Comparison of ENCODE assay signal across 19 cellular contexts in the genomic region with DNA sequence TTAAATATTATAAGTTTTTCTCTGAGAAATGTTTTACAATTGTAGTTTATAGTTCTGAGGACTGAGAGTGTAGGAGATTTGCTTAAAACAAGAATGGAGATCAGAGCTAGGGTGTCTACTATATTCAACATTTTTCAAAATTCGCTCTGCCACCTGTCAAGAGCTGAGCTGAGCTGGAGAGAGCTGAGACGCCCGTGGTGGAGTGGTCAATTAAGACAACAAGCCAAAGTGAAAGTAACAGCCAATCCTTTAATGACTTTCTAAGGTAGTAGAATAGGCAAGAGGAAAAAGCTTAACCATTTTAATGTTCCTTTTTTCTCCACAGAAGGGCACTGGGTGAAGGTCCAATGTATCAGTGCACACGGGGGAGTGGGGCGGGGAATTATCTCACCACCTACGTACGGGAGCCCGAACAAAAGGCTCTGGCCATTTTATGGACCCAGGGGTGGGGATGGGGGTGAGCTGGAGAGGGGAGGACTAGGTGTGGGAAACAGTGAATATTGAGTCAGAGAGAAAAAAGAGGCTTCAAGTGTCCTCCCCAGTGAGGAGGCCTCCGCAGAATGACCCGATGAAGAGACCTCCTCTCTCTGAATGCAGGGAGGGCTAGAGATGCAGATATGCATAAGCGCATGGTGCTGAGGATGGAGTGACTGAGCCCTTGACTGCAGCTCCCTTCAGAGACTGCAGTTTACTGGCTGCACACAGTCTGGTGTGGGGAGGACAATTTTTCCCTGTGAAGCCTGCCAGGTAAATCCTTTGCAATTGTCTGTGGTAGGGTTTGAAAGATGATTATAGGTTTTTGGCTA.
DNase-seq lines count a peak whose midpoint lies in the region; ATAC-seq, FAIRE-seq and TF ChIP-seq lines count a peak whose summit lies in the region.
"Had no signal": no experiment of that assay in that cellular context is flagged by ENCODE, and none has a peak within 500 bp of the region (broad histone marks: within the 10 kb centered on the region; RNA-seq: fewer than 3 reads in every experiment).

No MANE protein-coding gene starts in this region.

- no peaks in the 10 kb centered on the region for H3K9me2 ChIP-seq in GM23338 (ENCODE audit: insufficient read depth)

- no peak overlapping the region for H3K4me2 ChIP-seq in GM23338
- H3K4me2 ChIP-seq: BLaER1 treated with 17β-estradiol and CSF1 and Interleukin-3, amounts not matched to agents 10 nM and 100 nM had no signal

- H3K27me3 ChIP-seq in liver (ENCODE audit: control insufficient read depth in 4 of 4, insufficient read depth in 4 of 4, low read length in 3 of 4) (no peaks in the 10 kb centered on the region), esophagus squamous epithelium (no peaks in the 10 kb centered on the region), GM23338 (ENCODE audit: insufficient read depth) (no peaks in the 10 kb centered on the region)
- H3K27me3 ChIP-seq: BLaER1 treated with 17β-estradiol and CSF1 and Interleukin-3, amounts not matched to agents 10 nM and 100 nM had no signal

- CTCF ChIA-PET in Calu3 (lab: Charles Lee) = interaction anchor here (1.4 kb wide), 1 partner anchor 667 kb away, joined by 7 read pairs; no protein-coding TSS in a partner anchor

- no peak overlapping the region for H2AFZ ChIP-seq in GM23338

- no peak for TF ChIP-seq RAD21 in liver (IDR thresholded peaks at IDR 0.05)

- ATAC-seq in HG03354 (IDR thresholded peaks at IDR 0.05; ENCODE audit: poor library complexity, severe bottlenecking, unreplicated experiment) = no peak
- ATAC-seq in GM23338 = no peak; the same call in 2 of the 3 replicates
- ATAC-seq: activated naive CD4-positive, alpha-beta T cell treated with anti-CD3 and anti-CD28 coated beads, Interleukin-2, amount 50 U/mL, for 72 hours had no signal

- no peaks in the 10 kb centered on the region for H4K20me1 ChIP-seq in GM23338 (replicated peaks; ENCODE audit: insufficient read depth)
- H4K20me1 ChIP-seq: BLaER1 treated with 17β-estradiol and CSF1 and Interleukin-3, amounts not matched to agents 10 nM and 100 nM had no signal

- DNase-seq in Calu3 (peak; percentile 0), H54 (ENCODE audit: insufficient read length, low spot score) (no peak), RPMI7951 (ENCODE audit: low read depth) (peak; percentile 45), esophagus squamous epithelium (lab: John Stamatoyannopoulos, UW) (no peak), GM23338 (ENCODE audit: low spot score) (no peak)
- no peak for DNase-seq in activated T-helper 2 cell treated with anti-CD3 and anti-CD28 coated beads, Interferon-gamma antibody, Interleukin-2, Interleukin-4, amounts not matched to agents 10 μg/mL and 5 μg/mL and 100 μg/mL, durations not matched to agents 14 hours and 24 hours and 36 hours (ENCODE audit: low spot score)
- DNase-seq: activated B cell treated with CpG ODN at 0.5 μM for 24 hours; activated CD8-positive, alpha-beta memory T cell treated with anti-CD3 and anti-CD28 coated beads, Interleukin-2, amount 50 U/mL, for 4 hours; central memory CD4-positive, alpha-beta T cell; NCI-H2171; right cardiac atrium; stimulated activated naive CD4-positive, alpha-beta T cell treated with Interleukin-2 at 50 U/mL for 16 hours; SW 1271 had no signal

- no peaks in the 10 kb centered on the region for H3F3A ChIP-seq in GM23338 (replicated peaks; ENCODE audit: low read depth)

- H3K27me3 Mint-ChIP-seq in Calu3 (ENCODE audit: unreplicated experiment) (no peaks in the 10 kb centered on the region), GM23338 (ENCODE audit: insufficient read depth, low read depth, poor library complexity) (peaks cover 2% of the 10 kb centered on the region)
- peaks cover 9% of the 10 kb centered on the region for H3K27me3 Mint-ChIP-seq in activated T-helper 2 cell treated with anti-CD3 and anti-CD28 coated beads, Interferon-gamma antibody, Interleukin-2, Interleukin-4, amounts not matched to agents 10 μg/mL and 5 μg/mL and 100 μg/mL, durations not matched to agents 14 hours and 24 hours and 36 hours (ENCODE audit: low read depth)

- H3K9me3 Mint-ChIP-seq in Calu3 (ENCODE audit: low read depth, unreplicated experiment) = no peaks in the 10 kb centered on the region
- H3K9me3 Mint-ChIP-seq in activated T-helper 2 cell treated with anti-CD3 and anti-CD28 coated beads, Interferon-gamma antibody, Interleukin-2, Interleukin-4, amounts not matched to agents 10 μg/mL and 5 μg/mL and 100 μg/mL, durations not matched to agents 14 hours and 24 hours and 36 hours = no peaks in the 10 kb centered on the region
- no peaks in the 10 kb centered on the region for H3K9me3 Mint-ChIP-seq in GM23338
- H3K9me3 Mint-ChIP-seq: activated B cell treated with CpG ODN at 0.5 μM for 24 hours; activated naive CD4-positive, alpha-beta T cell treated with anti-CD3 and anti-CD28 coated beads, Interleukin-2, amount 50 U/mL, for 72 hours; nephron had no signal

- peaks cover 7% of the 10 kb centered on the region for H3K36me3 Mint-ChIP-seq in Calu3 (ENCODE audit: insufficient read depth, unreplicated experiment)
- no peaks in the 10 kb centered on the region for H3K36me3 Mint-ChIP-seq in activated T-helper 2 cell treated with anti-CD3 and anti-CD28 coated beads, Interferon-gamma antibody, Interleukin-2, Interleukin-4, amounts not matched to agents 10 μg/mL and 5 μg/mL and 100 μg/mL, durations not matched to agents 14 hours and 24 hours and 36 hours (ENCODE audit: low read depth)
- no peaks in the 10 kb centered on the region for H3K36me3 Mint-ChIP-seq in GM23338 (ENCODE audit: low read depth)
- H3K36me3 Mint-ChIP-seq: activated naive CD4-positive, alpha-beta T cell treated with anti-CD3 and anti-CD28 coated beads, Interleukin-2, amount 50 U/mL, for 72 hours had no signal

- H3K27ac Mint-ChIP-seq in Calu3 (ENCODE audit: unreplicated experiment) (peak overlapping the region; percentile 70), GM23338 (no peak overlapping the region)
- H3K27ac Mint-ChIP-seq in activated T-helper 2 cell treated with anti-CD3 and anti-CD28 coated beads, Interferon-gamma antibody, Interleukin-2, Interleukin-4, amounts not matched to agents 10 μg/mL and 5 μg/mL and 100 μg/mL, durations not matched to agents 14 hours and 24 hours and 36 hours = no peak overlapping the region
- H3K27ac Mint-ChIP-seq: activated B cell treated with CpG ODN at 0.5 μM for 24 hours; activated naive CD4-positive, alpha-beta T cell treated with anti-CD3 and anti-CD28 coated beads, Interleukin-2, amount 50 U/mL, for 72 hours; nephron had no signal

- TF ChIP-seq POLR2A in H54 (IDR thresholded peaks at IDR 0.05; ENCODE audit: low read depth, low read length) (no peak), esophagus squamous epithelium (IDR thresholded peaks at IDR 0.05) (no peak)

- no peak for TF ChIP-seq CTCF in Calu3 (IDR thresholded peaks at IDR 0.05; ENCODE audit: unreplicated experiment)
- no peak for TF ChIP-seq CTCF in liver (IDR thresholded peaks at IDR 0.05; ENCODE audit: low read depth, low read length, missing input control)
- no peak for TF ChIP-seq CTCF in esophagus squamous epithelium (IDR thresholded peaks at IDR 0.05)
- TF ChIP-seq CTCF in GM23338 (conservative IDR thresholded peaks at IDR 0.05; ENCODE audit: low read depth in 2 of 2) = no peak

- H3K9me3 ChIP-seq in liver (ENCODE audit: control insufficient read depth in 4 of 4, low read length in 3 of 4) = no peaks in the 10 kb centered on the region
- no peaks in the 10 kb centered on the region for H3K9me3 ChIP-seq in esophagus squamous epithelium
- H3K9me3 ChIP-seq: BLaER1 treated with 17β-estradiol and CSF1 and Interleukin-3, amounts not matched to agents 10 nM and 100 nM had no signal

- H3K27ac ChIP-seq in liver (ENCODE audit: low read depth in 1 of 2, low read length in 2 of 2) = no peak overlapping the region
- no peak overlapping the region for H3K27ac ChIP-seq in esophagus squamous epithelium
- H3K27ac ChIP-seq in GM23338 (ENCODE audit: low read depth) = no peak overlapping the region
- H3K27ac ChIP-seq: BLaER1 treated with 17β-estradiol and CSF1 and Interleukin-3, amounts not matched to agents 10 nM and 100 nM had no signal

- H3K9ac ChIP-seq in liver (ENCODE audit: low read depth in 1 of 2, low read length in 2 of 2) = no peak overlapping the region
- H3K9ac ChIP-seq: BLaER1 treated with 17β-estradiol and CSF1 and Interleukin-3, amounts not matched to agents 10 nM and 100 nM had no signal

- WGBS in liver = 63% methylated on average over 11 of the region's 11 CpGs
- WGBS in esophagus squamous epithelium, 2 donors = 77 to 84% methylated on average over 11 of the region's 11 CpGs

- H3K4me3 Mint-ChIP-seq in Calu3 (ENCODE audit: low read depth, unreplicated experiment) (peak overlapping the region; percentile 72), GM23338 (no peak overlapping the region)
- no peak overlapping the region for H3K4me3 Mint-ChIP-seq in activated T-helper 2 cell treated with anti-CD3 and anti-CD28 coated beads, Interferon-gamma antibody, Interleukin-2, Interleukin-4, amounts not matched to agents 10 μg/mL and 5 μg/mL and 100 μg/mL, durations not matched to agents 14 hours and 24 hours and 36 hours (ENCODE audit: low read depth)
- H3K4me3 Mint-ChIP-seq: activated B cell treated with CpG ODN at 0.5 μM for 24 hours, nephron had no signal

- H3K79me2 ChIP-seq in GM23338 (replicated peaks; ENCODE audit: insufficient read depth) = no peaks in the 10 kb centered on the region

- BruUV-seq in Calu3 (replicated peaks; lab: Mats Ljungman, UMichigan) = no TSS peak

- intact Hi-C loops in Calu3 (cut with micrococcal nuclease; ENCODE audit: unreplicated experiment) = no loop called here
- intact Hi-C loops in esophagus squamous epithelium (cut with DNase I) = no loop called here
- intact Hi-C loops in activated T-helper 2 cell treated with anti-CD3 and anti-CD28 coated beads, Interferon-gamma antibody, Interleukin-2, Interleukin-4, amounts not matched to agents 10 μg/mL and 5 μg/mL and 100 μg/mL, durations not matched to agents 14 hours and 24 hours and 36 hours (cut with micrococcal nuclease) = no loop called here

- H3K4me1 ChIP-seq in liver (ENCODE audit: control insufficient read depth in 4 of 4, insufficient read depth in 4 of 4, low read length in 3 of 4) (no peaks in the 10 kb centered on the region), esophagus squamous epithelium (no peaks in the 10 kb centered on the region), GM23338 (ENCODE audit: insufficient read depth) (no peaks in the 10 kb centered on the region)
- H3K4me1 ChIP-seq: BLaER1 treated with 17β-estradiol and CSF1 and Interleukin-3, amounts not matched to agents 10 nM and 100 nM had no signal

- peak; percentile 50 for FAIRE-seq in H54 (lab: Jason Lieb, UNC)
- FAIRE-seq: H1 had no signal

- no peaks in the 10 kb centered on the region for H3K4me1 Mint-ChIP-seq in Calu3 (ENCODE audit: low read depth, unreplicated experiment)
- no peaks in the 10 kb centered on the region for H3K4me1 Mint-ChIP-seq in activated T-helper 2 cell treated with anti-CD3 and anti-CD28 coated beads, Interferon-gamma antibody, Interleukin-2, Interleukin-4, amounts not matched to agents 10 μg/mL and 5 μg/mL and 100 μg/mL, durations not matched to agents 14 hours and 24 hours and 36 hours (ENCODE audit: low read depth)
- H3K4me1 Mint-ChIP-seq in GM23338 = no peaks in the 10 kb centered on the region
- H3K4me1 Mint-ChIP-seq: activated B cell treated with CpG ODN at 0.5 μM for 24 hours had no signal

- H3K4me3 ChIP-seq in liver (ENCODE audit: low read depth in 1 of 3, low read length in 3 of 3) (peak overlapping the region in 2 of 3 donors; percentile 11 to 20), esophagus squamous epithelium (peak overlapping the region in 1 of 4 donors; percentile 35), GM23338 (no peak overlapping the region)
- H3K4me3 ChIP-seq: BLaER1 treated with 17β-estradiol and CSF1 and Interleukin-3, amounts not matched to agents 10 nM and 100 nM had no signal

- H3K36me3 ChIP-seq in liver (ENCODE audit: control insufficient read depth in 4 of 4, insufficient read depth in 3 of 4, low read depth in 1 of 4, low read length in 3 of 4) = no peaks in the 10 kb centered on the region
- no peaks in the 10 kb centered on the region for H3K36me3 ChIP-seq in esophagus squamous epithelium
- H3K36me3 ChIP-seq in GM23338 (ENCODE audit: insufficient read depth) = no peaks in the 10 kb centered on the region
- H3K36me3 ChIP-seq: BLaER1 treated with 17β-estradiol and CSF1 and Interleukin-3, amounts not matched to agents 10 nM and 100 nM had no signal

Comparison
In these comparisons a context has a peak if more than half of its experiments do, and no peak if none do; other contexts are left out.
1. DNase-seq: peak in Calu3 (single experiment) and RPMI7951 (single experiment); none in H54 (single experiment), esophagus squamous epithelium (single experiment), activated T-helper 2 cell treated with anti-CD3 and anti-CD28 coated beads, Interferon-gamma antibody, Interleukin-2, Interleukin-4, amounts not matched to agents 10 μg/mL and 5 μg/mL and 100 μg/mL, durations not matched to agents 14 hours and 24 hours and 36 hours (single experiment) and GM23338 (single experiment).